12 cellular contexts compared by ENCODE assay signal in the genomic region with DNA sequence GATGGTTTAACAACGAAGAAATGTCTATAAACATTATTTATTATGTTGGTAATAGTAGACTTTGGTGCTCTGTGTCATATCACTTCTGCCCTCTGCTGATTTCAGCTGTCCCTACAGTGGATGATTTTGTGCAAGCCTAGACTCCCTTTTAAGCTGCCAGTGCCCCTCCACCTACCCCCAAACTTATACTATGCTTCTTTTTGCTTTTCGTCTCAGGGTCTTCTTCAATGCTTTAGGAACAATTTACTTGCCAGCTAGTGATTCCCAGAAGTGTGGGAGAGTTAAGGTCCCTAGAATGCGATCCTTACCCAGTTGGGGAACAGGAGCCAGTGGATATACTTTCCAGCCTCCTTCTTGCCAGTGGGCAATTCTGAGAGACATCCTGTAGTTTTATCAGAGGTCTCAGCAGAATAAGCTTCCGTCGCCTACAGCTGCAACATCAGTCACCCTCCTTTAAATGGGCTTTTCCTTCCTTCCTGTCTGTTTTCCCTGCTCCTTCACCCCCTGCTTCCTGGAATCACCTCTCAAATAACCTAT. TPM values are rescaled to one million over a fixed set of nuclear protein-coding genes. Genes with fewer than 3 reads are reported as not detected.
DNase-seq lines count a peak whose midpoint lies in the region; ATAC-seq and TF ChIP-seq lines count a peak whose summit lies in the region.
"Had no signal": no experiment of that assay in that cellular context is flagged by ENCODE, and none has a peak within 500 bp of the region (broad histone marks: within the 10 kb centered on the region; RNA-seq: fewer than 3 reads in every experiment).

No MANE protein-coding gene starts in this region.

- H3K27me3 ChIP-seq in heart left ventricle, result no peaks in the 10 kb centered on the region
- no peaks in the 10 kb centered on the region for H3K27me3 ChIP-seq in upper lobe of left lung

- intact Hi-C loops in heart left ventricle (cut with DNase I), result no loop called here
- intact Hi-C loops in left cardiac atrium (cut with DNase I), result no loop called here
- intact Hi-C loops in activated B cell treated with CpG ODN at 0.5 μM for 24 hours (cut with micrococcal nuclease), result loop anchor here (2.0 kb wide), 1 partner anchor 26 kb away; no protein-coding TSS in a partner anchor

- peaks cover 0 to 62% (median 15%) of the 10 kb centered on the region in 12 donors for H3K4me1 ChIP-seq in heart left ventricle
- H3K4me1 ChIP-seq in upper lobe of left lung, result peaks cover 22 to 41% (median 26%) of the 10 kb centered on the region in 4 donors
- H3K4me1 ChIP-seq: SJSA1 had no signal

- DNase-seq in heart left ventricle (no peak), left cardiac atrium (no peak), activated B cell treated with CpG ODN at 0.5 μM for 24 hours (no peak), islet precursor cell (peak; percentile 49), upper lobe of left lung (no peak), SW 1271 (lab: John Stamatoyannopoulos, UW) (no peak)
- DNase-seq in activated CD4-positive, CD25-positive, alpha-beta regulatory T cell treated with anti-CD3 and anti-CD28 coated beads, Interleukin-2, amount 50 U/mL, for 72 hours, result no peak
- DNase-seq: DMS 273 treated with DMSO at 0.1 percent for 48 hours had no signal

- TF ChIP-seq CTCF in heart left ventricle (IDR thresholded peaks at IDR 0.05) (peak in 7 of 12 donors; percentile 10 to 47 (median 21)), activated B cell treated with CpG ODN at 0.5 μM for 24 hours (IDR thresholded peaks at IDR 0.05) (no peak), upper lobe of left lung (IDR thresholded peaks at IDR 0.05) (peak in 1 of 6 experiments; percentile 18)

- ATAC-seq in heart left ventricle (no peak), left cardiac atrium (no peak), activated B cell treated with CpG ODN at 0.5 μM for 24 hours (ENCODE audit: low read depth) (no peak), upper lobe of left lung (ENCODE audit: low FRiP score in 2 of 2) (no peak), GM18870 (IDR thresholded peaks at IDR 0.05; ENCODE audit: unreplicated experiment) (no peak)

- POLR2A ChIA-PET in activated B cell treated with CpG ODN at 0.5 μM for 24 hours (lab: Charles Lee), result interaction anchor here (0.6 to 1.3 kb wide), 5 partner anchors 14 to 1107 kb away, joined by 3 to 6 read pairs (median 4); no protein-coding TSS in a partner anchor

- H3K4me3 ChIP-seq in heart left ventricle (peak overlapping the region in 9 of 12 donors; percentile 3 to 63 (median 26)), upper lobe of left lung (peak overlapping the region in 2 of 4 donors; percentile 1 to 7)
- H3K4me3 ChIP-seq: SJSA1 had no signal

- peak overlapping the region in 11 of 12 donors; percentile 22 to 94 (median 72) for H3K27ac ChIP-seq in heart left ventricle
- H3K27ac ChIP-seq in upper lobe of left lung, result peak overlapping the region; percentile 44 to 79 (median 62)
- H3K27ac ChIP-seq: SJSA1 had no signal

- H3K36me3 Mint-ChIP-seq in activated B cell treated with CpG ODN at 0.5 μM for 24 hours (ENCODE audit: low read depth), result peaks cover 19% of the 10 kb centered on the region
- H3K36me3 Mint-ChIP-seq: brain, mesothelial cell of epicardium had no signal

- H3K27ac Mint-ChIP-seq in activated B cell treated with CpG ODN at 0.5 μM for 24 hours, result peak overlapping the region; percentile 84
- H3K27ac Mint-ChIP-seq: brain, mesothelial cell of epicardium had no signal

- H3K4me1 Mint-ChIP-seq in activated B cell treated with CpG ODN at 0.5 μM for 24 hours, result peaks cover 84% of the 10 kb centered on the region
- H3K4me1 Mint-ChIP-seq: brain, mesothelial cell of epicardium had no signal

- CTCF ChIA-PET in activated B cell treated with CpG ODN at 0.5 μM for 24 hours (lab: Charles Lee), result interaction anchor here (1.0 to 3.5 kb wide), 10 partner anchors 11 to 127 kb away, joined by 3 to 52 read pairs (median 6); a partner anchor contains a TSS

- peak overlapping the region; percentile 69 for H3K4me3 Mint-ChIP-seq in activated B cell treated with CpG ODN at 0.5 μM for 24 hours
- H3K4me3 Mint-ChIP-seq: brain, mesothelial cell of epicardium had no signal

- TF ChIP-seq POLR2A in heart left ventricle (IDR thresholded peaks at IDR 0.05) (no peak), upper lobe of left lung (IDR thresholded peaks at IDR 0.05) (no peak)

- H3K9me3 ChIP-seq in heart left ventricle, result no peaks in the 10 kb centered on the region
- no peaks in the 10 kb centered on the region for H3K9me3 ChIP-seq in upper lobe of left lung
- H3K9me3 ChIP-seq: SJSA1 had no signal

- no peaks in the 10 kb centered on the region for H3K9me3 Mint-ChIP-seq in activated B cell treated with CpG ODN at 0.5 μM for 24 hours

- WGBS in heart left ventricle, 4 donors, result 37 to 51% (median 43%) methylated on average over 5 of the region's 5 CpGs
- 39 to 47% methylated on average over 5 of the region's 5 CpGs for WGBS in upper lobe of left lung, 2 donors

- TF ChIP-seq EP300 in upper lobe of left lung (IDR thresholded peaks at IDR 0.05), result no peak

- H3K27me3 Mint-ChIP-seq in activated B cell treated with CpG ODN at 0.5 μM for 24 hours, result no peaks in the 10 kb centered on the region

- peaks cover 0 to 8% (median 0%) of the 10 kb centered on the region in 9 donors for H3K36me3 ChIP-seq in heart left ventricle
- no peaks in the 10 kb centered on the region for H3K36me3 ChIP-seq in upper lobe of left lung
- H3K36me3 ChIP-seq: SJSA1 had no signal

RNA-seq across cellular contexts. Expression of a gene that starts 4.1 kb away (rescaled TPM):
- total RNA-seq in heart left ventricle (100 to 1,000 TPM in 2 of 9 donors, 10 to 100 TPM in 7; 24.4 to 262 (median 33.0) TPM), left cardiac atrium (10 to 100 TPM; 33.0 to 67.4 TPM), activated B cell treated with CpG ODN at 0.5 μM for 24 hours (44.5 and 44.7 TPM in 2 replicates), upper lobe of left lung (100 to 1,000 TPM in 3 of 6 donors, 10 to 100 TPM in 3; 27.2 to 114 (median 82.0) TPM)
- polyA plus RNA-seq in heart left ventricle, result 10 to 100 TPM; 61.0 to 64.1 TPM

RNA-seq across cellular contexts. Expression of a gene that starts 18.2 kb away (rescaled TPM):
- total RNA-seq in heart left ventricle (1 to 10 TPM in 1 of 9 donors, under 1 TPM in 5, not detected in 3; 0.15 to 1.8 (median 0.34) TPM), left cardiac atrium (under 1 TPM; 0.24 to 0.35 TPM), activated B cell treated with CpG ODN at 0.5 μM for 24 hours (not detected in 2 replicates), upper lobe of left lung (10 to 100 TPM in 3 of 6 donors, 1 to 10 TPM in 2, under 1 TPM in 1; 0.97 to 30.1 (median 12.1) TPM)
- polyA plus RNA-seq in heart left ventricle, result under 1 TPM; 0.15 to 0.19 TPM

RNA-seq across cellular contexts. Expression of a gene that starts 43.6 kb away (rescaled TPM):
- total RNA-seq in heart left ventricle (1 to 10 TPM in 4 of 9 donors, under 1 TPM in 5; 0.37 to 2.1 (median 0.67) TPM), left cardiac atrium (1 to 10 TPM in 1 of 2 donors, under 1 TPM in 1; 0.41 to 1.0 TPM), activated B cell treated with CpG ODN at 0.5 μM for 24 hours (0.49 and 0.78 TPM in 2 replicates), upper lobe of left lung (under 1 TPM in 3 of 6 donors, not detected in 3; under 0.01 to 0.44 (median 0.20) TPM)
- polyA plus RNA-seq in heart left ventricle, result 1 to 10 TPM in 1 of 2 donors, under 1 TPM in 1; 0.33 to 1.8 TPM
- total RNA-seq: SJSA1 had no signal
